8 cellular contexts compared by ENCODE assay signal in the genomic region with DNA sequence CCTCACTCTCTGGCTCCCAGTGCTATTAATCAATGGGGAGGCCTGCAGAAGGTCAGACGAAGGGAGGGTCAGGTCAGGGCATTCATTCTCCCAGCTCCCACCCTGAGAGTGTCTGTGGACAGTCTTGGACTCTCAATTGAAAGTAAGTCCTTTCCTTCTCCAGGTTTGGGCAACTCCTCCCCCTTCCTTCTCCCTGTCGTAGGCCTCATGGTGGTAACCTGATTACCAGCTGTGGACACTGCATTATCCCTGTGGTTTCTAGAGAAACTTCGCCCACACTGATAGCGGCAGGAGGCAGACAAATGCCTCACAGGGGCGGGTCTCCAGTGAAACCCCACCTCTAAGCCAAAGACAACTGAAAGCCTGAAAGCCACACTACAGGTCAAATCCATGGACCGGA. TPM values are rescaled to one million over a fixed set of nuclear protein-coding genes. Genes with fewer than 3 reads are reported as not detected.
A peak's percentile ranks its signal among the peaks of the same experiment; 100 is the strongest.
DNase-seq lines count a peak whose midpoint lies in the region; FAIRE-seq and TF ChIP-seq lines count a peak whose summit lies in the region.

No MANE protein-coding gene starts in this region.

- H3K9me3 ChIP-seq in BLaER1 (no peaks in the 10 kb centered on the region), Peyer's patch (no peaks in the 10 kb centered on the region)

- intact Hi-C loops in head of caudate nucleus (cut with DNase I), result no loop called here

- H3K27me3 ChIP-seq in BLaER1, result no peaks in the 10 kb centered on the region
- no peaks in the 10 kb centered on the region for H3K27me3 ChIP-seq in Peyer's patch

- TF ChIP-seq POLR2A in H54 (IDR thresholded peaks at IDR 0.05; ENCODE audit: low read depth, low read length) (no peak), Peyer's patch (IDR thresholded peaks at IDR 0.05) (no peak)

- H3K4me1 ChIP-seq in BLaER1, result peaks cover 97% of the 10 kb centered on the region
- peaks cover 0 to 46% (median 24%) of the 10 kb centered on the region in 4 donors for H3K4me1 ChIP-seq in Peyer's patch

- H3K36me3 ChIP-seq in BLaER1 (peaks cover 10% of the 10 kb centered on the region; the same call in 1 of the 2 replicates), Peyer's patch (no peaks in the 10 kb centered on the region)

- no peak overlapping the region for H3K4me3 ChIP-seq in BLaER1
- peak overlapping the region in 1 of 4 donors; percentile 32 for H3K4me3 ChIP-seq in Peyer's patch

- peak; percentile 21 for DNase-seq in H54 (ENCODE audit: insufficient read length, low spot score)
- DNase-seq in activated CD4-positive, alpha-beta T cell treated with anti-CD3 and anti-CD28 coated beads, Interleukin-2, amount 50 U/mL, for 48 hours, result peak; percentile 53 to 60
- peak; percentile 85 for DNase-seq in left kidney (ENCODE audit: low read depth, low spot score)
- DNase-seq in head of caudate nucleus, result no peak
- DNase-seq in NCI-H1417 (lab: John Stamatoyannopoulos, UW), result no peak
- DNase-seq in Peyer's patch, result no peak
- DNase-seq in hippocampal formation (lab: John Stamatoyannopoulos, UW), result no peak

- no peak for FAIRE-seq in H54 (lab: Jason Lieb, UNC)

- H3K27ac ChIP-seq in BLaER1 (peak overlapping the region; percentile 63), Peyer's patch (peak overlapping the region in 2 of 4 donors; percentile 28 to 82)

- peaks cover 61% of the 10 kb centered on the region for H4K20me1 ChIP-seq in BLaER1

- TF ChIP-seq CTCF in Peyer's patch (IDR thresholded peaks at IDR 0.05), result no peak

- H3K9ac ChIP-seq in BLaER1, result peak overlapping the region; percentile 65

- H3K4me2 ChIP-seq in BLaER1, result peak overlapping the region; percentile 95

RNA-seq across cellular contexts. Expression of gene SLC25A19, which starts 57.7 kb away (rescaled TPM):
- total RNA-seq in Peyer's patch, result 10 to 100 TPM in 3 of 4 donors, 1 to 10 TPM in 1; 8.2 to 24.8 (median 17.0) TPM

RNA-seq across cellular contexts. Expression of gene GRB2, which starts 58.6 kb away (rescaled TPM):
- 100 to 1,000 TPM in 2 of 4 donors, 10 to 100 TPM in 2; 64.8 to 120 (median 98.3) TPM for total RNA-seq in Peyer's patch

Comparison
In these comparisons a context has a peak if more than half of its experiments do, and no peak if none do; other contexts are left out.
1. DNase-seq: peak in H54 (single experiment), activated CD4-positive, alpha-beta T cell treated with anti-CD3 and anti-CD28 coated beads, Interleukin-2, amount 50 U/mL, for 48 hours (2 of 2) and left kidney (single experiment); none in head of caudate nucleus (0 of 42), NCI-H1417 (0 of 3), Peyer's patch (0 of 3) and hippocampal formation (0 of 2).